Comparison of ENCODE assay signal across 12 cellular contexts in the genomic region with DNA sequence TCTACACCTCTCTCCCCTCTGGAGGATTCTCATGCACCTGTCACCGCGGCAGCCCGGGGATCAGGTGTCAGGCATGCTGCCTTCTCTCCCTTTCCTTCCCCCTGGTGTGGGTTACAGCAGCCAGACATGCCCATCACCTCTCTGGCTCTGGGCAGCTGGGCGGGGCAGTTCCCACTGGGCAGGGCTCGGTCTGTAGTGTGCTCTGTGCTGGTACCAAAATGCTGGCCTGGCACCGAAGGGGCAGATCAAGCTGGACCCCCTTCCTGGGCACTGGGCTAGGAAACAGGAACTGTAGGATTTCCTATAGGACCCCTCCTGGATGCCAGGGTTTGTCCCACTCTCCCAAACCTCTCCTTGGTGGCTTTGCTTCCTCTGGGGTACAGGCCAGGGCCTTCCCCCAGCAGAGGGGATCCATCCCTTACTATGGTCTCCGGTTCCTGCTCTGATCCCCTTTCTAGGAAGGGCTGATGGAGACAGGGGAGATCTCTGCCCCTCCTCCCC. TPM values are rescaled to one million over a fixed set of nuclear protein-coding genes. Genes with fewer than 3 reads are reported as not detected.
DNase-seq lines count a peak whose midpoint lies in the region; ATAC-seq and TF ChIP-seq lines count a peak whose summit lies in the region.
"Had no signal": no experiment of that assay in that cellular context is flagged by ENCODE, and none has a peak within 500 bp of the region (broad histone marks: within the 10 kb centered on the region; RNA-seq: fewer than 3 reads in every experiment).

No MANE protein-coding gene starts in this region.

- TF ChIP-seq POLR2A in gastrocnemius medialis (IDR thresholded peaks at IDR 0.05) (no peak), testis (IDR thresholded peaks at IDR 0.05) (no peak)

- no peak overlapping the region for H3K27ac ChIP-seq in WERI-Rb-1
- H3K27ac ChIP-seq in gastrocnemius medialis, result no peak overlapping the region
- H3K27ac ChIP-seq in testis, result peak overlapping the region in 1 of 2 donors; percentile 50
- H3K27ac ChIP-seq: VCaP had no signal

- peak; percentile 60 for ATAC-seq in left colon
- peak; percentile 69 to 71 for ATAC-seq in gastrocnemius medialis

- no peaks in the 10 kb centered on the region for H3K9me3 ChIP-seq in WERI-Rb-1 (ENCODE audit: severe bottlenecking)
- no peaks in the 10 kb centered on the region for H3K9me3 ChIP-seq in gastrocnemius medialis
- H3K9me3 ChIP-seq in testis, result no peaks in the 10 kb centered on the region

- TF ChIP-seq CTCF in WERI-Rb-1 (IDR thresholded peaks at IDR 0.05; ENCODE audit: low read depth, low read length), result no peak
- TF ChIP-seq CTCF in gastrocnemius medialis (IDR thresholded peaks at IDR 0.05 in 4 of 5, conservative IDR thresholded peaks at IDR 0.05 in 1 of 5), result no peak
- no peak for TF ChIP-seq CTCF in testis (IDR thresholded peaks at IDR 0.05)
- no peak for TF ChIP-seq CTCF in foreskin fibroblast (IDR thresholded peaks at IDR 0.05; ENCODE audit: low read depth, low read length)

- peaks cover 28% of the 10 kb centered on the region for H3K36me3 ChIP-seq in WERI-Rb-1
- H3K36me3 ChIP-seq in gastrocnemius medialis, result peaks cover 0 to 33% of the 10 kb centered on the region in 2 donors
- no peaks in the 10 kb centered on the region for H3K36me3 ChIP-seq in testis (ENCODE audit: low read depth, missing control alignments)

- H3K4me1 ChIP-seq in gastrocnemius medialis, result peaks cover 0 to 10% of the 10 kb centered on the region in 2 donors
- peaks cover 18% of the 10 kb centered on the region for H3K4me1 ChIP-seq in testis

- DNase-seq in WERI-Rb-1, result no peak
- peak; percentile 54 to 60 for DNase-seq in left colon
- peak; percentile 26 to 63 for DNase-seq in gastrocnemius medialis
- DNase-seq in GF-D8 (lab: John Stamatoyannopoulos, UW), result no peak
- no peak for DNase-seq in NCI-H2227 (lab: John Stamatoyannopoulos, UW; ENCODE audit: unreplicated experiment)
- DNase-seq in testis, result no peak
- no peak for DNase-seq in foreskin fibroblast
- DNase-seq: cerebellar nuclear complex had no signal

- 64 to 65% methylated on average over 4 to 7 of the region's 7 CpGs for WGBS in testis, 2 donors

- in situ Hi-C loops in gastrocnemius medialis (cut with MboI; ENCODE audit: low sequenced_read_pairs in 4 of 4), result no loop called here

- intact Hi-C loops in left colon (cut with DNase I, micrococcal nuclease), result no loop called here
- intact Hi-C loops in gastrocnemius medialis (cut with DNase I; ENCODE audit: low total_unique reads), result no loop called here
- intact Hi-C loops in testis (cut with DNase I; ENCODE audit: low total_unique reads), result no loop called here

- TF ChIP-seq EP300 in Ishikawa (IDR thresholded peaks at IDR 0.05; ENCODE audit: borderline replicate concordance), result no peak

- no peak for TF ChIP-seq RAD21 in Ishikawa (IDR thresholded peaks at IDR 0.05; ENCODE audit: low read depth)

- no peaks in the 10 kb centered on the region for H3K27me3 ChIP-seq in WERI-Rb-1 (ENCODE audit: insufficient read depth, low read depth, severe bottlenecking)
- no peaks in the 10 kb centered on the region for H3K27me3 ChIP-seq in gastrocnemius medialis
- H3K27me3 ChIP-seq in testis, result no peaks in the 10 kb centered on the region

- H3K4me3 ChIP-seq in WERI-Rb-1 (ENCODE audit: low read depth, low read length), result peak overlapping the region; percentile 40
- H3K4me3 ChIP-seq in gastrocnemius medialis, result no peak overlapping the region
- H3K4me3 ChIP-seq in testis, result no peak overlapping the region
- no peak overlapping the region for H3K4me3 ChIP-seq in foreskin fibroblast (ENCODE audit: low read depth in 1 of 2, low read length in 2 of 2)

TF ChIP-seq in Ishikawa, 13 proteins besides CTCF, POLR2A, EP300 and RAD21:
- no peak for TF ChIP-seq YY1 (IDR thresholded peaks at IDR 0.05; ENCODE audit: low read depth)
- TF ChIP-seq, protein P1, sequence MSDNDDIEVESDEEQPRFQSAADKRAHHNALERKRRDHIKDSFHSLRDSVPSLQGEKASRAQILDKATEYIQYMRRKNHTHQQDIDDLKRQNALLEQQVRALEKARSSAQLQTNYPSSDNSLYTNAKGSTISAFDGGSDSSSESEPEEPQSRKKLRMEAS (IDR thresholded peaks at IDR 0.05), result 0 out of 2 replicates have a peak, but pooled peaks have one; percentile 50

RNA-seq across cellular contexts. Expression of a gene that starts 0.8 kb away (rescaled TPM):
- total RNA-seq in left colon (10 to 100 TPM; 12.1 to 17.4 TPM), gastrocnemius medialis (1 to 10 TPM in 2 of 4 donors, under 1 TPM in 2; 0.29 to 2.0 (median 1.2) TPM), testis (10 to 100 TPM; 11.3 to 18.5 TPM)
- polyA plus RNA-seq in testis (ENCODE audit: insufficient read depth, low read depth, low replicate concordance), result 4.2 TPM
- total RNA-seq: activated T-helper 2 cell treated with anti-CD3 and anti-CD28 coated beads, Interferon-gamma antibody, Interleukin-2, Interleukin-4, amounts not matched to agents 10 μg/mL and 5 μg/mL and 100 μg/mL, durations not matched to agents 14 hours and 24 hours and 36 hours; natural killer cell treated with Interleukin-12 subunit alpha and Interleukin-12 subunit beta and Interleukin-15 and Interleukin-18, amount 100 ng/mL, for 72 hours had no signal

RNA-seq across cellular contexts. Expression of a gene that starts 18.1 kb away (rescaled TPM):
- total RNA-seq in left colon (10 to 100 TPM; 36.4 to 48.3 TPM), gastrocnemius medialis (10 to 100 TPM; 56.3 to 72.0 (median 65.8) TPM), testis (10 to 100 TPM; 96.5 to 99.4 TPM)
- polyA plus RNA-seq in testis (ENCODE audit: insufficient read depth, low read depth, low replicate concordance), result 80.3 TPM

RNA-seq across cellular contexts. Expression of a gene that starts 27.1 kb away (rescaled TPM):
- under 1 TPM; 0.11 to 0.27 TPM for total RNA-seq in left colon
- not detected for total RNA-seq in gastrocnemius medialis
- total RNA-seq in testis, result 10 to 100 TPM; 17.0 to 28.2 TPM
- 12.3 TPM for polyA plus RNA-seq in testis (ENCODE audit: insufficient read depth, low read depth, low replicate concordance)
- total RNA-seq: activated T-helper 2 cell treated with anti-CD3 and anti-CD28 coated beads, Interferon-gamma antibody, Interleukin-2, Interleukin-4, amounts not matched to agents 10 μg/mL and 5 μg/mL and 100 μg/mL, durations not matched to agents 14 hours and 24 hours and 36 hours; natural killer cell treated with Interleukin-12 subunit alpha and Interleukin-12 subunit beta and Interleukin-15 and Interleukin-18, amount 100 ng/mL, for 72 hours had no signal

RNA-seq across cellular contexts. Expression of a gene that starts 33.3 kb away (rescaled TPM):
- total RNA-seq in left colon (10 to 100 TPM; 29.4 to 58.2 TPM), gastrocnemius medialis (10 to 100 TPM in 3 of 4 donors, 1 to 10 TPM in 1; 5.1 to 12.8 (median 11.7) TPM), testis (10 to 100 TPM; 40.6 to 40.7 TPM)
- polyA plus RNA-seq in testis (ENCODE audit: insufficient read depth, low read depth, low replicate concordance), result 30.5 TPM

Comparison
In these comparisons a context has a peak if more than half of its experiments do, and no peak if none do; other contexts are left out.
1. DNase-seq: peak in left colon (2 of 2) and gastrocnemius medialis (2 of 2); none in WERI-Rb-1 (single experiment), GF-D8 (single experiment), NCI-H2227 (single experiment), testis (single experiment) and foreskin fibroblast (0 of 2).
2. RNA of a gene that starts 0.8 kb away (total RNA-seq): 11.3 to 18.5 TPM in testis and 12.1 to 17.4 TPM in left colon; 0.29 to 2.0 TPM in gastrocnemius medialis; every median in the first group is over 4 times any median in the second.
3. RNA of a gene that starts 27.1 kb away (total RNA-seq): 17.0 to 28.2 TPM in testis; 0.11 to 0.27 TPM in left colon and not detected in gastrocnemius medialis; every median in the first group is over 10 times any median in the second.